ENCODE assay signal across 11 cellular contexts in genomic region chr11:105447936-105448702, GRCh38.
"Had no signal": no experiment of that assay in that cellular context is flagged by ENCODE, and none has a peak within 500 bp of the region (broad histone marks: within the 10 kb centered on the region; RNA-seq: fewer than 3 reads in every experiment).

No MANE protein-coding gene starts in this region.

- H3K27me3 Mint-ChIP-seq: activated CD4-positive, alpha-beta T cell treated with anti-CD3 and anti-CD28 coated beads, Interleukin-2, amount 10 ng/mL, durations not matched to agents 24 days and 14 days; naive B cell had no signal

- H3K36me3 ChIP-seq: cardiac muscle cell, heart left ventricle, right atrium auricular region, transverse colon had no signal

- H3K27me3 ChIP-seq: cardiac muscle cell, heart left ventricle, right atrium auricular region, transverse colon had no signal

- H3K27ac Mint-ChIP-seq: activated CD4-positive, alpha-beta T cell treated with anti-CD3 and anti-CD28 coated beads, Interleukin-2, amount 10 ng/mL, durations not matched to agents 24 days and 14 days had no signal

- H3K4me3 Mint-ChIP-seq: activated CD4-positive, alpha-beta T cell treated with anti-CD3 and anti-CD28 coated beads, Interleukin-2, amount 10 ng/mL, durations not matched to agents 24 days and 14 days; naive B cell had no signal

- H3K9me3 Mint-ChIP-seq: activated CD4-positive, alpha-beta T cell treated with anti-CD3 and anti-CD28 coated beads, Interleukin-2, amount 10 ng/mL, durations not matched to agents 24 days and 14 days had no signal

- H3K4me1 Mint-ChIP-seq: activated CD4-positive, alpha-beta T cell treated with anti-CD3 and anti-CD28 coated beads, Interleukin-2, amount 10 ng/mL, durations not matched to agents 24 days and 14 days; naive B cell had no signal

- H3K4me3 ChIP-seq: cardiac muscle cell, heart left ventricle, lung, right atrium auricular region, skin epidermis, transverse colon had no signal

- H3K36me3 Mint-ChIP-seq: naive B cell had no signal

- DNase-seq: activated CD4-positive, alpha-beta T cell treated with anti-CD3 and anti-CD28 coated beads, Interleukin-2, amount 10 ng/mL, durations not matched to agents 24 days and 14 days; activated effector memory CD4-positive, alpha-beta T cell treated with Interleukin-2 at 50 U/mL for 16 hours; heart left ventricle; left colon; naive B cell; T1000; transverse colon had no signal
